ENCODE assay signal across 9 cellular contexts in genomic region chr17:4941027-4941610, GRCh38. TPM values are rescaled to one million over a fixed set of nuclear protein-coding genes. Genes with fewer than 3 reads are reported as not detected.
DNase-seq lines count a peak whose midpoint lies in the region; ATAC-seq, FAIRE-seq and TF ChIP-seq lines count a peak whose summit lies in the region.
"Had no signal": no experiment of that assay in that cellular context is flagged by ENCODE, and none has a peak within 500 bp of the region (broad histone marks: within the 10 kb centered on the region; RNA-seq: fewer than 3 reads in every experiment).

No MANE protein-coding gene starts in this region.

- H3K4me3 Mint-ChIP-seq in CD4-positive, CD25-positive, alpha-beta regulatory T cell = peak overlapping the region; percentile 95 to 99 (median 97)
- H3K4me3 Mint-ChIP-seq in endodermal cell (peak overlapping the region; percentile 94), neural progenitor cell (peak overlapping the region; percentile 96)

- H3F3A ChIP-seq in neural progenitor cell (ENCODE audit: low read depth) = peaks cover 65% of the 10 kb centered on the region

- H3K4me3 ChIP-seq in CD4-positive, CD25-positive, alpha-beta regulatory T cell (ENCODE audit: low read depth, low read length) = peak overlapping the region; percentile 92
- peak overlapping the region; percentile 98 for H3K4me3 ChIP-seq in OCI-LY3 (ENCODE audit: low read length)
- peak overlapping the region; percentile 98 for H3K4me3 ChIP-seq in endodermal cell (ENCODE audit: low read length)
- peak overlapping the region; percentile 78 for H3K4me3 ChIP-seq in neural progenitor cell

- peaks cover 0 to 84% (median 53%) of the 10 kb centered on the region in 4 donors for H3K4me1 Mint-ChIP-seq in CD4-positive, CD25-positive, alpha-beta regulatory T cell
- H3K4me1 Mint-ChIP-seq in endodermal cell (peaks cover 32% of the 10 kb centered on the region), neural progenitor cell (peaks cover 35% of the 10 kb centered on the region)

- peaks cover 74% of the 10 kb centered on the region for H3K4me1 ChIP-seq in CD4-positive, CD25-positive, alpha-beta regulatory T cell (ENCODE audit: control insufficient read depth, insufficient read depth, low read length, poor library complexity, severe bottlenecking)
- peaks cover 39% of the 10 kb centered on the region for H3K4me1 ChIP-seq in OCI-LY3 (ENCODE audit: low read length)
- peaks cover 16% of the 10 kb centered on the region for H3K4me1 ChIP-seq in endodermal cell (ENCODE audit: control insufficient read depth, insufficient read depth, low read length)
- H3K4me1 ChIP-seq in neural progenitor cell = peaks cover 17% of the 10 kb centered on the region

- H3K79me2 ChIP-seq in OCI-LY3 (ENCODE audit: low read length) = peaks cover 75% of the 10 kb centered on the region
- H3K79me2 ChIP-seq in neural progenitor cell (ENCODE audit: low read depth) = peaks cover 77% of the 10 kb centered on the region

- H4K20me1 ChIP-seq in OCI-LY3 (ENCODE audit: insufficient read depth, low read length) (peaks cover 22% of the 10 kb centered on the region), neural progenitor cell (ENCODE audit: low read depth) (peaks cover 46% of the 10 kb centered on the region)

- H3K9ac ChIP-seq in OCI-LY3 (ENCODE audit: low read length) = peak overlapping the region; percentile 97
- peak overlapping the region; percentile 84 for H3K9ac ChIP-seq in endodermal cell (ENCODE audit: extremely low read depth, low read length, poor library complexity, severe bottlenecking)
- H3K9ac ChIP-seq in neural progenitor cell = peak overlapping the region; percentile 96

- peaks cover 31% of the 10 kb centered on the region for H3K36me3 Mint-ChIP-seq in CD4-positive, CD25-positive, alpha-beta regulatory T cell
- H3K36me3 Mint-ChIP-seq in endodermal cell (ENCODE audit: low read depth) = peaks cover 51% of the 10 kb centered on the region
- H3K36me3 Mint-ChIP-seq in neural progenitor cell = peaks cover 25% of the 10 kb centered on the region

- no peaks in the 10 kb centered on the region for H3K27me3 ChIP-seq in CD4-positive, CD25-positive, alpha-beta regulatory T cell (ENCODE audit: control insufficient read depth, insufficient read depth, low read length)
- H3K27me3 ChIP-seq in OCI-LY3 (ENCODE audit: low read depth, low read length) (no peaks in the 10 kb centered on the region), endodermal cell (ENCODE audit: control insufficient read depth, insufficient read depth, low read length, poor library complexity, severe bottlenecking) (no peaks in the 10 kb centered on the region), neural progenitor cell (no peaks in the 10 kb centered on the region)

- peak overlapping the region; percentile 94 for H3K27ac ChIP-seq in CD4-positive, CD25-positive, alpha-beta regulatory T cell (ENCODE audit: insufficient read depth, low read length, poor library complexity, severe bottlenecking)
- H3K27ac ChIP-seq in OCI-LY3 (ENCODE audit: low read length) = peak overlapping the region; percentile 90
- peak overlapping the region; percentile 96 for H3K27ac ChIP-seq in endodermal cell (ENCODE audit: low read depth, low read length)
- peak overlapping the region; percentile 89 for H3K27ac ChIP-seq in neural progenitor cell

- H3K9me3 Mint-ChIP-seq in CD4-positive, CD25-positive, alpha-beta regulatory T cell = peaks cover 0 to 1% (median 0%) of the 10 kb centered on the region in 7 donors
- no peaks in the 10 kb centered on the region for H3K9me3 Mint-ChIP-seq in endodermal cell
- H3K9me3 Mint-ChIP-seq in neural progenitor cell = no peaks in the 10 kb centered on the region

- WGBS in endodermal cell (ENCODE audit: insufficient coverage in 1 of 2, insufficient read length in 1 of 2), 2 experiments = 45 to 47% methylated on average over 8 to 9 of the region's 9 CpGs

- no peak for TF ChIP-seq CTCF in OCI-LY3 (IDR thresholded peaks at IDR 0.05; ENCODE audit: low read depth, low read length)
- no peak for TF ChIP-seq CTCF in endodermal cell (conservative IDR thresholded peaks at IDR 0.05)
- no peak for TF ChIP-seq CTCF in neural progenitor cell (IDR thresholded peaks at IDR 0.05)

- no peak for ATAC-seq in CD4-positive, CD25-positive, alpha-beta regulatory T cell (ENCODE audit: low read depth in 2 of 2)
- ATAC-seq in HG03135 (IDR thresholded peaks at IDR 0.05; ENCODE audit: unreplicated experiment) (no peak), HG03565 (IDR thresholded peaks at IDR 0.05; ENCODE audit: unreplicated experiment) (no peak)

- no peaks in the 10 kb centered on the region for H3K27me3 Mint-ChIP-seq in CD4-positive, CD25-positive, alpha-beta regulatory T cell
- no peaks in the 10 kb centered on the region for H3K27me3 Mint-ChIP-seq in endodermal cell (ENCODE audit: insufficient read depth)
- H3K27me3 Mint-ChIP-seq in neural progenitor cell (ENCODE audit: insufficient read depth, low read depth) = peaks cover 6% of the 10 kb centered on the region

- no peak for FAIRE-seq in urothelium cell line (lab: Jason Lieb, UNC)

- H2AFZ ChIP-seq in OCI-LY3 (ENCODE audit: low read depth, low read length) (no peak overlapping the region), neural progenitor cell (replicated peaks) (no peak overlapping the region)

- no peak for DNase-seq in CD4-positive, CD25-positive, alpha-beta regulatory T cell
- no peak for DNase-seq in endodermal cell
- DNase-seq in neural progenitor cell (ENCODE audit: low spot score) = no peak
- DNase-seq in mucosa of gallbladder (ENCODE audit: low spot score) = no peak
- no peak for DNase-seq in urothelium cell line (ENCODE audit: low spot score)

- peak overlapping the region; percentile 97 to 99 (median 97) for H3K27ac Mint-ChIP-seq in CD4-positive, CD25-positive, alpha-beta regulatory T cell
- H3K27ac Mint-ChIP-seq in endodermal cell (peak overlapping the region; percentile 99), neural progenitor cell (peak overlapping the region; percentile 79)

- H3K9me3 ChIP-seq in CD4-positive, CD25-positive, alpha-beta regulatory T cell (ENCODE audit: control insufficient read depth in 2 of 2, low read length in 2 of 2) = no peaks in the 10 kb centered on the region
- no peaks in the 10 kb centered on the region for H3K9me3 ChIP-seq in OCI-LY3 (ENCODE audit: insufficient read depth, low read length)
- no peaks in the 10 kb centered on the region for H3K9me3 ChIP-seq in endodermal cell (ENCODE audit: control insufficient read depth, low read length)
- no peaks in the 10 kb centered on the region for H3K9me3 ChIP-seq in neural progenitor cell (ENCODE audit: low read depth)

- H3K36me3 ChIP-seq in CD4-positive, CD25-positive, alpha-beta regulatory T cell (ENCODE audit: control insufficient read depth, insufficient read depth, low read length) = peaks cover 36% of the 10 kb centered on the region
- H3K36me3 ChIP-seq in OCI-LY3 (replicated peaks; ENCODE audit: low read depth, low read length) = peaks cover 47% of the 10 kb centered on the region
- H3K36me3 ChIP-seq in endodermal cell (ENCODE audit: control insufficient read depth, insufficient read depth, low read length) = peaks cover 54% of the 10 kb centered on the region
- H3K36me3 ChIP-seq in neural progenitor cell = no peaks in the 10 kb centered on the region

- H3K4me2 ChIP-seq in OCI-LY3 (ENCODE audit: low read length) (peak overlapping the region; percentile 96), neural progenitor cell (peak overlapping the region; percentile 100)

RNA-seq across cellular contexts. Expression of gene RNF167, which starts 1.1 kb away (rescaled TPM):
- 105 TPM for total RNA-seq in CD4-positive, CD25-positive, alpha-beta regulatory T cell
- 10 to 100 TPM; 31.5 to 58.2 (median 45.9) TPM for polyA plus RNA-seq in CD4-positive, CD25-positive, alpha-beta regulatory T cell
- total RNA-seq in endodermal cell (100 to 1,000 TPM; 120 to 123 TPM), neural progenitor cell (ENCODE audit: low replicate concordance) (43.9 and 82.1 TPM in 2 replicates), mucosa of gallbladder (140 TPM)
- 106 TPM for polyA plus RNA-seq in endodermal cell (2013, experiment 1 of 2)
- polyA plus RNA-seq in endodermal cell (2013, experiment 2 of 2) = 87.5 TPM

RNA-seq across cellular contexts. Expression of gene SLC25A11, which starts 1.3 kb away (rescaled TPM):
- total RNA-seq in CD4-positive, CD25-positive, alpha-beta regulatory T cell = 22.6 TPM
- polyA plus RNA-seq in CD4-positive, CD25-positive, alpha-beta regulatory T cell = 10 to 100 TPM; 69.3 to 78.4 (median 74.4) TPM
- total RNA-seq in endodermal cell (10 to 100 TPM; 59.9 to 76.9 TPM), neural progenitor cell (ENCODE audit: low replicate concordance) (35.3 and 61.6 TPM in 2 replicates), mucosa of gallbladder (68.9 TPM)
- polyA plus RNA-seq in endodermal cell (2013, experiment 1 of 2) = 63.1 TPM
- polyA plus RNA-seq in endodermal cell (2013, experiment 2 of 2) = 59.5 TPM

RNA-seq across cellular contexts. Expression of gene PFN1, which starts 7.2 kb away (rescaled TPM):
- total RNA-seq in CD4-positive, CD25-positive, alpha-beta regulatory T cell = 865 TPM
- polyA plus RNA-seq in CD4-positive, CD25-positive, alpha-beta regulatory T cell = 1,000 to 10,000 TPM; 2,018 to 2,804 (median 2,386) TPM
- total RNA-seq in endodermal cell (100 to 1,000 TPM; 880 to 935 TPM), neural progenitor cell (ENCODE audit: low replicate concordance) (203 and 458 TPM in 2 replicates), mucosa of gallbladder (484 TPM)
- 762 TPM for polyA plus RNA-seq in endodermal cell (2013, experiment 1 of 2)
- polyA plus RNA-seq in endodermal cell (2013, experiment 2 of 2) = 742 TPM

RNA-seq across cellular contexts. Expression of gene GP1BA, which starts 9.0 kb away (rescaled TPM):
- total RNA-seq in CD4-positive, CD25-positive, alpha-beta regulatory T cell = 1.9 TPM
- under 1 TPM in 2 of 4 donors, not detected in 2; 0.07 to 0.22 TPM for polyA plus RNA-seq in CD4-positive, CD25-positive, alpha-beta regulatory T cell
- total RNA-seq in endodermal cell (not detected), neural progenitor cell (ENCODE audit: low replicate concordance) (not detected in 2 replicates), mucosa of gallbladder (not detected)
- not detected for polyA plus RNA-seq in endodermal cell (2013, experiment 1 of 2)
- polyA plus RNA-seq in endodermal cell (2013, experiment 2 of 2) = not detected
- total RNA-seq: SK-MEL-5 had no signal

RNA-seq across cellular contexts. Expression of gene ENO3, which starts 9.8 kb away (rescaled TPM):
- 11.7 TPM for total RNA-seq in CD4-positive, CD25-positive, alpha-beta regulatory T cell
- 1 to 10 TPM in 1 of 4 donors, under 1 TPM in 3; 0.29 to 1.6 (median 0.41) TPM for polyA plus RNA-seq in CD4-positive, CD25-positive, alpha-beta regulatory T cell
- total RNA-seq in endodermal cell (10 to 100 TPM; 34.1 to 53.6 TPM), neural progenitor cell (ENCODE audit: low replicate concordance) (20.8 and 24.5 TPM in 2 replicates), mucosa of gallbladder (7.5 TPM)
- 57.3 TPM for polyA plus RNA-seq in endodermal cell (2013, experiment 1 of 2)
- 57.5 TPM for polyA plus RNA-seq in endodermal cell (2013, experiment 2 of 2)
